1 cellular context compared by ENCODE assay signal in the genomic region with DNA sequence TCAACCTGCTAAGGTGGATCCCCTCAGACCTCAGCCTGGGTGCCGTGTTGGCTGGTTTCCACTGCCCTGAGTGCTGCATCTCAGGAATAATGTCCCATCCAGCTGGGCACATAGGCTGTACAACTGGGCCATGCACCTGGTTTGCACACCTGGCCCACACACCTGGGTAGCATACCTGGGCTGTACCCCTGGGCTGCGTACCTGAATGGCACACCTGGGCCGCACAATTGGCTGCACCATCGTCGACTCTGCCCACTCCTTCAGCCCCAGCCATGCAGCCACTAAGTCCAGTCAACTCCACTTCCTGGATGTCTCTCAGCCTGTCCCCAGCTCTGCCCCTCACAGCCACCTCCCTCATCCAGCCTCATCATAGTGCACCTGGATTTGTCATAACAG.
TF ChIP-seq lines count a peak whose summit lies in the region.

No MANE protein-coding gene starts in this region.

TF ChIP-seq in HepG2, 621 proteins besides CTCF, POLR2A, EP300 and RAD21:
- no peak for TF ChIP-seq CSRNP1 (CRISPR knock-in tag; IDR thresholded peaks at IDR 0.05)
- TF ChIP-seq ARID5B (CRISPR knock-in tag; IDR thresholded peaks at IDR 0.05) = no peak
- no peak for TF ChIP-seq SMYD3 (CRISPR knock-in tag; IDR thresholded peaks at IDR 0.05)
- TF ChIP-seq CENPBD1 (CRISPR knock-in tag; IDR thresholded peaks at IDR 0.05; ENCODE audit: borderline replicate concordance, low read depth) = no peak
- no peak for TF ChIP-seq TGIF2 (CRISPR knock-in tag; IDR thresholded peaks at IDR 0.05)
- no peak for TF ChIP-seq ZNF761 (CRISPR knock-in tag; conservative IDR thresholded peaks at IDR 0.05)
- no peak for TF ChIP-seq NFAT5 (CRISPR knock-in tag; IDR thresholded peaks at IDR 0.05)
- TF ChIP-seq, protein P1, sequence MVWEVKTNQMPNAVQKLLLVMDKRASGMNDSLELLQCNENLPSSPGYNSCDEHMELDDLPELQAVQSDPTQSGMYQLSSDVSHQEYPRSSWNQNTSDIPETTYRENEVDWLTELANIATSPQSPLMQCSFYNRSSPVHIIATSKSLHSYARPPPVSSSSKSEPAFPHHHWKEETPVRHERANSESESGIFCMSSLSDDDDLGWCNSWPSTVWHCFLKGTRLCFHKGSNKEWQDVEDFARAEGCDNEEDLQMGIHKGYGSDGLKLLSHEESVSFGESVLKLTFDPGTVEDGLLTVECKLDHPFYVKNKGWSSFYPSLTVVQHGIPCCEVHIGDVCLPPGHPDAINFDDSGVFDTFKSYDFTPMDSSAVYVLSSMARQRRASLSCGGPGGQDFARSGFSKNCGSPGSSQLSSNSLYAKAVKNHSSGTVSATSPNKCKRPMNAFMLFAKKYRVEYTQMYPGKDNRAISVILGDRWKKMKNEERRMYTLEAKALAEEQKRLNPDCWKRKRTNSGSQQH (CRISPR knock-in tag; IDR thresholded peaks at IDR 0.05; ENCODE audit: low read depth) = no peak
- TF ChIP-seq MTF2 (CRISPR knock-in tag; IDR thresholded peaks at IDR 0.05; ENCODE audit: borderline replicate concordance) = no peak
- TF ChIP-seq HOXA9 (CRISPR knock-in tag; IDR thresholded peaks at IDR 0.05; ENCODE audit: borderline replicate concordance) = no peak
- TF ChIP-seq ZKSCAN1 (IDR thresholded peaks at IDR 0.05; ENCODE audit: low read length) = no peak
- TF ChIP-seq KDM2A (CRISPR knock-in tag; IDR thresholded peaks at IDR 0.05; ENCODE audit: borderline replicate concordance, low read depth) = no peak
- TF ChIP-seq ZNF382 (CRISPR knock-in tag; IDR thresholded peaks at IDR 0.05; ENCODE audit: borderline replicate concordance) = no peak
- no peak for TF ChIP-seq ELF3 (CRISPR knock-in tag; IDR thresholded peaks at IDR 0.05)
- no peak for TF ChIP-seq ZNF530 (CRISPR knock-in tag; IDR thresholded peaks at IDR 0.05; ENCODE audit: low read depth)
- no peak for TF ChIP-seq RORA (CRISPR knock-in tag; IDR thresholded peaks at IDR 0.05)
- no peak for TF ChIP-seq ZBTB26 (CRISPR knock-in tag; IDR thresholded peaks at IDR 0.05; ENCODE audit: borderline replicate concordance)
- no peak for TF ChIP-seq ZNF549 (CRISPR knock-in tag; IDR thresholded peaks at IDR 0.05)
